In the genomic region with DNA sequence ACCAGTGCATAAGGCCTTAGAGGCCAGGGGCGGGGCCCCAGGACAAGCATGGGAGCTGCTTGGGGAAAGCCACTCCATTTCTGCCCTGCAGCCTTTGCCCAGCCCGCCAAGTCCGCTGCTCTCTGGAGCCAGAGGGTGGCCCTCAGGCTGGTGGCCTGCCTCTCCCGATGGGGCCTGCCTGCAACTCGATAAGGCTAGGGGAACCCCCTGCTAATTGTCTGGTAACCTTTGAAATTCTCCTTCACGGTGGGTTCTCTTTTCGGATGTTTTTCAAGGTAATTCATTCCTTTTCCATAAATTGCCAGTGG, we compare ENCODE assay signal across 17 cellular contexts.
"Had no signal": no experiment of that assay in that cellular context is flagged by ENCODE, and none has a peak within 500 bp of the region (broad histone marks: within the 10 kb centered on the region; RNA-seq: fewer than 3 reads in every experiment).

No MANE protein-coding gene starts in this region.

- ATAC-seq: effector memory CD8-positive, alpha-beta T cell; left lung; mucosa of descending colon; naive thymus-derived CD4-positive, alpha-beta T cell had no signal

- DNase-seq: activated CD4-positive, alpha-beta T cell treated with anti-CD3 and anti-CD28 coated beads, Interleukin-2, amount 10 ng/mL, durations not matched to agents 24 days and 14 days; activated CD4-positive, CD25-positive, alpha-beta regulatory T cell; activated naive CD8-positive, alpha-beta T cell treated with anti-CD3 and anti-CD28 coated beads, Interleukin-2, amount 10 ng/mL, durations not matched to agents 7 days and 5 days; effector memory CD8-positive, alpha-beta T cell; hippocampal formation; mucosa of descending colon; naive thymus-derived CD4-positive, alpha-beta T cell; stimulated activated CD4-positive, alpha-beta T cell treated with anti-CD3 and anti-CD28 coated beads, Interleukin-4, amount 100 ng/mL, for 4 hours; stimulated activated CD8-positive, alpha-beta memory T cell treated with anti-CD3 and anti-CD28 coated beads, Interleukin-4, amount 100 ng/mL, for 48 hours; stimulated activated naive CD4-positive, alpha-beta T cell treated with Interleukin-2 at 50 U/mL for 16 hours; upper lobe of left lung had no signal

- H3K4me3 Mint-ChIP-seq: activated CD4-positive, alpha-beta T cell treated with anti-CD3 and anti-CD28 coated beads, Interleukin-2, amount 10 ng/mL, durations not matched to agents 24 days and 14 days; activated naive CD8-positive, alpha-beta T cell treated with anti-CD3 and anti-CD28 coated beads, Interleukin-2, amount 10 ng/mL, durations not matched to agents 7 days and 5 days; effector memory CD8-positive, alpha-beta T cell; memory B cell; naive thymus-derived CD4-positive, alpha-beta T cell had no signal

- H3K27ac Mint-ChIP-seq: activated CD4-positive, alpha-beta T cell treated with anti-CD3 and anti-CD28 coated beads, Interleukin-2, amount 10 ng/mL, durations not matched to agents 24 days and 14 days; activated naive CD8-positive, alpha-beta T cell treated with anti-CD3 and anti-CD28 coated beads, Interleukin-2, amount 10 ng/mL, durations not matched to agents 7 days and 5 days; effector memory CD8-positive, alpha-beta T cell; memory B cell had no signal

- H3K4me3 ChIP-seq: ascending aorta, left lung, mucosa of descending colon, skin epidermis, upper lobe of left lung had no signal

- H3K27me3 ChIP-seq: ascending aorta, left lung, upper lobe of left lung had no signal

- H3K9me3 Mint-ChIP-seq: activated CD4-positive, alpha-beta T cell treated with anti-CD3 and anti-CD28 coated beads, Interleukin-2, amount 10 ng/mL, durations not matched to agents 24 days and 14 days; activated naive CD8-positive, alpha-beta T cell treated with anti-CD3 and anti-CD28 coated beads, Interleukin-2, amount 10 ng/mL, durations not matched to agents 7 days and 5 days; effector memory CD8-positive, alpha-beta T cell; memory B cell; naive thymus-derived CD4-positive, alpha-beta T cell had no signal

- FAIRE-seq: bronchial epithelial cell, keratinocyte had no signal

- H3K27me3 Mint-ChIP-seq: activated CD4-positive, alpha-beta T cell treated with anti-CD3 and anti-CD28 coated beads, Interleukin-2, amount 10 ng/mL, durations not matched to agents 24 days and 14 days; activated naive CD8-positive, alpha-beta T cell treated with anti-CD3 and anti-CD28 coated beads, Interleukin-2, amount 10 ng/mL, durations not matched to agents 7 days and 5 days; effector memory CD8-positive, alpha-beta T cell; naive thymus-derived CD4-positive, alpha-beta T cell had no signal

- H3K27ac ChIP-seq: ascending aorta, left lung, skin epidermis had no signal

- H3K36me3 Mint-ChIP-seq: activated naive CD8-positive, alpha-beta T cell treated with anti-CD3 and anti-CD28 coated beads, Interleukin-2, amount 10 ng/mL, durations not matched to agents 7 days and 5 days; memory B cell had no signal

- H3K4me1 Mint-ChIP-seq: activated CD4-positive, alpha-beta T cell treated with anti-CD3 and anti-CD28 coated beads, Interleukin-2, amount 10 ng/mL, durations not matched to agents 24 days and 14 days; activated naive CD8-positive, alpha-beta T cell treated with anti-CD3 and anti-CD28 coated beads, Interleukin-2, amount 10 ng/mL, durations not matched to agents 7 days and 5 days had no signal

- H3K9me3 ChIP-seq: ascending aorta, left lung, mucosa of descending colon, upper lobe of left lung had no signal
